In genomic region chr3:196179380-196180308, GRCh38 we compare ENCODE assay signal across 8 cellular contexts. TPM values are rescaled to one million over a fixed set of nuclear protein-coding genes. Genes with fewer than 3 reads are reported as not detected.
DNase-seq lines count a peak whose midpoint lies in the region; ATAC-seq lines count a peak whose summit lies in the region.

No MANE protein-coding gene starts in this region.

- H3K27ac Mint-ChIP-seq in activated naive CD4-positive, alpha-beta T cell treated with anti-CD3 and anti-CD28 coated beads, Interleukin-2, amount 50 U/mL, for 72 hours: peak overlapping the region; percentile 87 to 97

- no peaks in the 10 kb centered on the region for H3K9me3 Mint-ChIP-seq in activated naive CD4-positive, alpha-beta T cell treated with anti-CD3 and anti-CD28 coated beads, Interleukin-2, amount 50 U/mL, for 72 hours

- ATAC-seq in GM19397 (IDR thresholded peaks at IDR 0.05; ENCODE audit: unreplicated experiment): peak; percentile 70
- peak; percentile 64 for ATAC-seq in HG03520 (IDR thresholded peaks at IDR 0.05; ENCODE audit: unreplicated experiment)
- peak; percentile 80 to 83 for ATAC-seq in activated naive CD4-positive, alpha-beta T cell treated with anti-CD3 and anti-CD28 coated beads, Interleukin-2, amount 50 U/mL, for 72 hours

- DNase-seq in CD1c-positive myeloid dendritic cell (ENCODE audit: extremely low spot score) (peak; percentile 80), SHP77 (lab: John Stamatoyannopoulos, UW) (peak; percentile 21 to 47), iPS-NIHi7 (ENCODE audit: extremely low spot score) (peak; percentile 64), mucosa of gallbladder (ENCODE audit: low spot score) (no peak)
- DNase-seq in activated naive CD4-positive, alpha-beta T cell treated with anti-CD3 and anti-CD28 coated beads, Interleukin-2, amount 50 U/mL, for 72 hours (ENCODE audit: low spot score in 2 of 2): peak; percentile 80 to 90
- peak; percentile 83 for DNase-seq in stimulated activated CD4-positive, alpha-beta T cell treated with anti-CD3 and anti-CD28 coated beads, Interleukin-4, amount 100 ng/mL, for 24 hours

- H3K36me3 Mint-ChIP-seq in activated naive CD4-positive, alpha-beta T cell treated with anti-CD3 and anti-CD28 coated beads, Interleukin-2, amount 50 U/mL, for 72 hours: peaks cover 0 to 4% of the 10 kb centered on the region in 2 donors

RNA-seq across cellular contexts. Expression of gene ZDHHC19, which starts 31.6 kb away (rescaled TPM):
- total RNA-seq in activated naive CD4-positive, alpha-beta T cell treated with anti-CD3 and anti-CD28 coated beads, Interleukin-2, amount 50 U/mL, for 72 hours: not detected
- total RNA-seq in mucosa of gallbladder: 1.2 TPM

RNA-seq across cellular contexts. Expression of gene SLC51A, which starts 36.7 kb away (rescaled TPM):
- not detected for total RNA-seq in activated naive CD4-positive, alpha-beta T cell treated with anti-CD3 and anti-CD28 coated beads, Interleukin-2, amount 50 U/mL, for 72 hours
- total RNA-seq in mucosa of gallbladder: 0.63 TPM
